ENCODE assay signal across 17 cellular contexts in the genomic region with DNA sequence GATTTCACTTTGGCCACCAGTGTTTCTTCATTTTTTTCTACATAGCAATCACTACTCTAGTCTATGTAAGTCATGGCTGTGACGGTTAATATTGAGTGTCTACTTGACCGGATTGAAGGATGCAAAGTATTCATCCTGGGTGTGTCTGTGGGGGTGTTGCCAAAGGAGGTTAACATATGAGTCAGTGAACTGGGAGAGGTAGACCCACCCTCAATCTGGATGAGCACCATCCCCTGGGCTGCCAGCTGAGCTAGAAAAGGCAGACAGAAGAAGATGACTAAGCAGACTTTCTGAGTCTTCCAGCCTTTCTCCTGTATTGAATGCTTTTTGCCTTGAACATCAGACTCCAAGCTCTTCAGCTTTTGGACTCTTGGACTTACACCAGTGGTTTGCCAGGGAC.
DNase-seq lines count a peak whose midpoint lies in the region; ATAC-seq and TF ChIP-seq lines count a peak whose summit lies in the region.
"Had no signal": no experiment of that assay in that cellular context is flagged by ENCODE, and none has a peak within 500 bp of the region (broad histone marks: within the 10 kb centered on the region; RNA-seq: fewer than 3 reads in every experiment).

No MANE protein-coding gene starts in this region.

- no peaks in the 10 kb centered on the region for H3K27me3 ChIP-seq in mammary epithelial cell (ENCODE audit: insufficient read depth, low read length)
- no peaks in the 10 kb centered on the region for H3K27me3 ChIP-seq in left lung
- H3K27me3 ChIP-seq in MM.1S (replicated peaks; ENCODE audit: insufficient read depth, low read length): no peaks in the 10 kb centered on the region

- WGBS in mammary epithelial cell (ENCODE audit: low coverage, missing lambda C conversion rate): 37% methylated on average over 2 of the region's 2 CpGs

- H3K9ac ChIP-seq in mammary epithelial cell (ENCODE audit: insufficient read depth, low read length) (no peak overlapping the region), MM.1S (ENCODE audit: low read length) (no peak overlapping the region)

- intact Hi-C loops in mammary epithelial cell (cut with micrococcal nuclease) (no loop called here), left lung (cut with DNase I) (no loop called here)

- peak; percentile 73 for DNase-seq in AG09309 (ENCODE audit: low read depth)
- DNase-seq in HT1080 (ENCODE audit: low read depth): peak; percentile 94
- DNase-seq in mammary epithelial cell: peak; percentile 73
- DNase-seq in left lung: peak in 1 of 2 donors; percentile 34
- no peak for DNase-seq in NCI-H2081 treated with DMSO at 0.1 percent for 48 hours (lab: John Stamatoyannopoulos, UW)
- DNase-seq in T-helper 17 cell: no peak
- no peak for DNase-seq in NCI-H187 treated with DMSO at 0.1 percent for 48 hours (lab: John Stamatoyannopoulos, UW)
- no peak for DNase-seq in MM.1S
- DNase-seq: activated B cell treated with CpG ODN at 0.5 μM for 24 hours; anterior cingulate cortex; CD4-positive, CD25-positive, alpha-beta regulatory T cell; endodermal cell; NCI-H1105; NCI-H524 treated with DMSO at 0.1 percent for 48 hours; stimulated activated CD4-positive, alpha-beta T cell treated with anti-CD3 and anti-CD28 coated beads, Interleukin-2, amount 100 ng/mL, for 24 hours; stimulated activated naive B cell treated with anti-CD40 and anti-IgM and Interleukin-4, amounts not matched to agents 10 μg/mL and 1 μg/mL and 100 μg/mL, for 72 hours had no signal

- H3K4me3 Mint-ChIP-seq in T-helper 17 cell: no peak overlapping the region
- H3K4me3 Mint-ChIP-seq: activated B cell treated with CpG ODN at 0.5 μM for 24 hours; CD4-positive, CD25-positive, alpha-beta regulatory T cell; endodermal cell; stimulated activated naive B cell treated with anti-CD40 and anti-IgM and Interleukin-4, amounts not matched to agents 10 μg/mL and 1 μg/mL and 100 μg/mL, for 72 hours had no signal

- H3K36me3 ChIP-seq in mammary epithelial cell (ENCODE audit: insufficient read depth, low read length): no peaks in the 10 kb centered on the region
- no peaks in the 10 kb centered on the region for H3K36me3 ChIP-seq in left lung
- no peaks in the 10 kb centered on the region for H3K36me3 ChIP-seq in MM.1S (replicated peaks; ENCODE audit: insufficient read depth, low read length)

- dilution Hi-C loops in mammary epithelial cell (cut with HindIII; ENCODE audit: low sequenced_read_pairs): no loop called here

- H3K4me2 ChIP-seq in mammary epithelial cell (ENCODE audit: insufficient read depth, low read depth, low read length): peak overlapping the region; percentile 26
- no peak overlapping the region for H3K4me2 ChIP-seq in MM.1S (ENCODE audit: low read depth, low read length)

- H3K9me3 ChIP-seq in mammary epithelial cell (replicated peaks; ENCODE audit: insufficient read depth, low read length) (no peaks in the 10 kb centered on the region), left lung (no peaks in the 10 kb centered on the region), T-helper 17 cell (ENCODE audit: control insufficient read depth, low read length, poor library complexity, severe bottlenecking) (no peaks in the 10 kb centered on the region), MM.1S (replicated peaks; ENCODE audit: insufficient read depth, low read length) (no peaks in the 10 kb centered on the region)

- ATAC-seq in left lung (peak; percentile 63), T-helper 17 cell (no peak)
- ATAC-seq: stimulated activated naive B cell treated with anti-CD40 and anti-IgM and Interleukin-4, amounts not matched to agents 10 μg/mL and 1 μg/mL and 100 μg/mL, for 72 hours had no signal

- H2AFZ ChIP-seq in mammary epithelial cell (ENCODE audit: low read depth, low read length): no peak overlapping the region
- H2AFZ ChIP-seq in MM.1S (ENCODE audit: low read length): no peak overlapping the region

- peak overlapping the region; percentile 26 for H3K27ac ChIP-seq in mammary epithelial cell (ENCODE audit: insufficient read depth, low read depth, low read length)
- no peak overlapping the region for H3K27ac ChIP-seq in left lung
- H3K27ac ChIP-seq in MM.1S (ENCODE audit: low read length): no peak overlapping the region

- CTCF ChIA-PET in mammary epithelial cell (lab: Charles Lee; ENCODE audit: low non-redundant PET): no interaction called here

- TF ChIP-seq CTCF in AG09309 (IDR thresholded peaks at IDR 0.05; ENCODE audit: control insufficient read depth, insufficient read depth, low read depth, low read length, missing control alignments) (no peak), mammary epithelial cell (conservative IDR thresholded peaks at IDR 0.05 in 1 of 2, IDR thresholded peaks at IDR 0.05 in 1 of 2; ENCODE audit: extremely low read depth in 1 of 2, insufficient read depth in 1 of 2, low read depth in 1 of 2, low read length in 2 of 2) (no peak), left lung (IDR thresholded peaks at IDR 0.05) (no peak), MM.1S (IDR thresholded peaks at IDR 0.05; ENCODE audit: low read length) (no peak)

- no peaks in the 10 kb centered on the region for H3K36me3 Mint-ChIP-seq in T-helper 17 cell (ENCODE audit: low read depth)
- H3K36me3 Mint-ChIP-seq: CD4-positive, CD25-positive, alpha-beta regulatory T cell; stimulated activated naive B cell treated with anti-CD40 and anti-IgM and Interleukin-4, amounts not matched to agents 10 μg/mL and 1 μg/mL and 100 μg/mL, for 72 hours had no signal

- H3K4me1 ChIP-seq in mammary epithelial cell (ENCODE audit: insufficient read depth, low read length) (peaks cover 8% of the 10 kb centered on the region), left lung (no peaks in the 10 kb centered on the region), MM.1S (ENCODE audit: low read length) (no peaks in the 10 kb centered on the region)

- BruUV-seq in mammary epithelial cell (replicated peaks; lab: Mats Ljungman, UMichigan): no TSS peak

- no peaks in the 10 kb centered on the region for H3K9me2 ChIP-seq in MM.1S (replicated peaks; ENCODE audit: insufficient read depth, low read length)

- no peaks in the 10 kb centered on the region for H3K4me1 Mint-ChIP-seq in T-helper 17 cell
- H3K4me1 Mint-ChIP-seq: activated B cell treated with CpG ODN at 0.5 μM for 24 hours; CD4-positive, CD25-positive, alpha-beta regulatory T cell; stimulated activated naive B cell treated with anti-CD40 and anti-IgM and Interleukin-4, amounts not matched to agents 10 μg/mL and 1 μg/mL and 100 μg/mL, for 72 hours had no signal

- H4K20me1 ChIP-seq in mammary epithelial cell (ENCODE audit: insufficient read depth, low read length): no peaks in the 10 kb centered on the region
- no peaks in the 10 kb centered on the region for H4K20me1 ChIP-seq in MM.1S (ENCODE audit: insufficient read depth, low read length)

- no peak overlapping the region for H3K27ac Mint-ChIP-seq in T-helper 17 cell
- H3K27ac Mint-ChIP-seq: activated B cell treated with CpG ODN at 0.5 μM for 24 hours; CD4-positive, CD25-positive, alpha-beta regulatory T cell; endodermal cell; progenitor cell of endocrine pancreas; stimulated activated naive B cell treated with anti-CD40 and anti-IgM and Interleukin-4, amounts not matched to agents 10 μg/mL and 1 μg/mL and 100 μg/mL, for 72 hours had no signal

- no peaks in the 10 kb centered on the region for H3K27me3 Mint-ChIP-seq in T-helper 17 cell
- H3K27me3 Mint-ChIP-seq: activated B cell treated with CpG ODN at 0.5 μM for 24 hours; progenitor cell of endocrine pancreas; stimulated activated naive B cell treated with anti-CD40 and anti-IgM and Interleukin-4, amounts not matched to agents 10 μg/mL and 1 μg/mL and 100 μg/mL, for 72 hours had no signal

- H3K4me3 ChIP-seq in AG09309 (ENCODE audit: control insufficient read depth, low read depth, low read length) (peak overlapping the region; percentile 29), mammary epithelial cell (replicated peaks in 1 of 3; ENCODE audit: insufficient read depth in 1 of 3, low read depth in 2 of 3, low read length in 3 of 3) (no peak overlapping the region), left lung (no peak overlapping the region), MM.1S (ENCODE audit: low read length) (no peak overlapping the region)

- H3F3A ChIP-seq in MM.1S (ENCODE audit: insufficient read depth, low read length): no peaks in the 10 kb centered on the region

- in situ Hi-C loops in mammary epithelial cell (cut with MboI; ENCODE audit: low sequenced_read_pairs in 2 of 2): no loop called here

- H3K79me2 ChIP-seq in mammary epithelial cell (ENCODE audit: insufficient read depth, low read length) (no peaks in the 10 kb centered on the region), MM.1S (ENCODE audit: low read length) (no peaks in the 10 kb centered on the region)

Comparison
In these comparisons a context has a peak if more than half of its experiments do, and no peak if none do; other contexts are left out.
1. DNase-seq: peak in AG09309 (single experiment), HT1080 (single experiment) and mammary epithelial cell (single experiment); none in NCI-H2081 treated with DMSO at 0.1 percent for 48 hours (single experiment), T-helper 17 cell (0 of 3), NCI-H187 treated with DMSO at 0.1 percent for 48 hours (single experiment) and MM.1S (single experiment).